In genomic region chr11:4084406-4084805, GRCh38 we compare ENCODE assay signal across 13 cellular contexts.
"Had no signal": no experiment of that assay in that cellular context is flagged by ENCODE, and none has a peak within 500 bp of the region (broad histone marks: within the 10 kb centered on the region; RNA-seq: fewer than 3 reads in every experiment).

No MANE protein-coding gene starts in this region.

- H3K27ac ChIP-seq: spleen, tibial artery had no signal

- H3K27ac Mint-ChIP-seq: activated CD8-positive, alpha-beta T cell treated with anti-CD3 and anti-CD28 coated beads, Interleukin-2, amount 10 ng/mL, durations not matched to agents 7 days and 5 days; activated T-cell treated with anti-CD3 and anti-CD28 coated beads, Interleukin-2, amount 50 U/mL, for 24 hours; natural killer cell treated with Interleukin-12 subunit alpha and Interleukin-12 subunit beta and Interleukin-15 and Interleukin-18, amount 100 ng/mL, for 72 hours had no signal

- DNase-seq: activated CD4-positive, alpha-beta T cell treated with anti-CD3 and anti-CD28 coated beads for 48 hours; activated CD4-positive, CD25-positive, alpha-beta regulatory T cell; activated CD8-positive, alpha-beta T cell treated with anti-CD3 and anti-CD28 coated beads, Interleukin-2, amount 10 ng/mL, durations not matched to agents 7 days and 5 days; activated naive CD4-positive, alpha-beta T cell treated with anti-CD3 and anti-CD28 coated beads, Interleukin-2, amount 10 ng/mL, durations not matched to agents 7 days and 5 days; activated T-cell treated with anti-CD3 and anti-CD28 coated beads, Interleukin-2, amount 50 U/mL, for 24 hours; effector CD8-positive, alpha-beta T cell; foreskin fibroblast; retina; spleen; stimulated activated naive CD4-positive, alpha-beta T cell treated with Interleukin-2 at 50 U/mL for 16 hours; T-helper 9 cell; tibial artery had no signal

- ATAC-seq: activated CD8-positive, alpha-beta T cell treated with anti-CD3 and anti-CD28 coated beads, Interleukin-2, amount 10 ng/mL, durations not matched to agents 7 days and 5 days; natural killer cell treated with Interleukin-12 subunit alpha and Interleukin-12 subunit beta and Interleukin-15 and Interleukin-18, amount 100 ng/mL, for 72 hours had no signal

- H3K27me3 ChIP-seq: spleen, tibial artery had no signal

- H3K27me3 Mint-ChIP-seq: activated naive CD4-positive, alpha-beta T cell treated with anti-CD3 and anti-CD28 coated beads, Interleukin-2, amount 10 ng/mL, durations not matched to agents 7 days and 5 days; activated T-cell treated with anti-CD3 and anti-CD28 coated beads, Interleukin-2, amount 50 U/mL, for 24 hours; natural killer cell treated with Interleukin-12 subunit alpha and Interleukin-12 subunit beta and Interleukin-15 and Interleukin-18, amount 100 ng/mL, for 72 hours had no signal

- H3K9me3 Mint-ChIP-seq: activated naive CD4-positive, alpha-beta T cell treated with anti-CD3 and anti-CD28 coated beads, Interleukin-2, amount 10 ng/mL, durations not matched to agents 7 days and 5 days; activated T-cell treated with anti-CD3 and anti-CD28 coated beads, Interleukin-2, amount 50 U/mL, for 24 hours; natural killer cell treated with Interleukin-12 subunit alpha and Interleukin-12 subunit beta and Interleukin-15 and Interleukin-18, amount 100 ng/mL, for 72 hours had no signal

- H3K4me1 ChIP-seq: tibial artery had no signal

- H3K4me3 ChIP-seq: spleen, tibial artery had no signal

- H3K4me3 Mint-ChIP-seq: activated CD8-positive, alpha-beta T cell treated with anti-CD3 and anti-CD28 coated beads, Interleukin-2, amount 10 ng/mL, durations not matched to agents 7 days and 5 days; activated naive CD4-positive, alpha-beta T cell treated with anti-CD3 and anti-CD28 coated beads, Interleukin-2, amount 10 ng/mL, durations not matched to agents 7 days and 5 days; activated T-cell treated with anti-CD3 and anti-CD28 coated beads, Interleukin-2, amount 50 U/mL, for 24 hours; natural killer cell treated with Interleukin-12 subunit alpha and Interleukin-12 subunit beta and Interleukin-15 and Interleukin-18, amount 100 ng/mL, for 72 hours had no signal

- H3K9me3 ChIP-seq: spleen, tibial artery had no signal
